Comparison of ENCODE assay signal across 15 cellular contexts in genomic region chr10:124537891-124538290, GRCh38.
"Had no signal": no experiment of that assay in that cellular context is flagged by ENCODE, and none has a peak within 500 bp of the region (broad histone marks: within the 10 kb centered on the region; RNA-seq: fewer than 3 reads in every experiment).

No MANE protein-coding gene starts in this region.

- H3K9me3 ChIP-seq: heart left ventricle, neutrophil, sigmoid colon had no signal

- H3K4me3 Mint-ChIP-seq: naive thymus-derived CD4-positive, alpha-beta T cell; nephron progenitor cell had no signal

- H3K27me3 Mint-ChIP-seq: naive thymus-derived CD4-positive, alpha-beta T cell had no signal

- ATAC-seq: esophagus mucosa; heart left ventricle; left colon; naive thymus-derived CD4-positive, alpha-beta T cell had no signal

- H3K9me3 Mint-ChIP-seq: naive thymus-derived CD4-positive, alpha-beta T cell; nephron progenitor cell had no signal

- H3K4me3 ChIP-seq: heart left ventricle, sigmoid colon, skin epidermis had no signal

- H3K36me3 ChIP-seq: heart left ventricle, neutrophil, sigmoid colon had no signal

- H3K27ac ChIP-seq: heart left ventricle, neutrophil, sigmoid colon, skin epidermis had no signal

- H3K27me3 ChIP-seq: heart left ventricle, neutrophil, sigmoid colon had no signal

- H3K27ac Mint-ChIP-seq: nephron progenitor cell had no signal

- DNase-seq: effector memory CD4-positive, alpha-beta T cell; hippocampal formation; left colon; mesendoderm; naive thymus-derived CD4-positive, alpha-beta T cell; nephron progenitor cell; sigmoid colon; stimulated activated CD4-positive, alpha-beta T cell treated with anti-CD3 and anti-CD28 coated beads, Interleukin-2, amount 100 ng/mL, for 24 hours; stimulated activated CD4-positive, alpha-beta T cell treated with anti-CD3 and anti-CD28 coated beads, Interleukin-4, amount 100 ng/mL, for 4 hours; stimulated activated naive CD4-positive, alpha-beta T cell; trophoblast cell had no signal
